1 cellular context compared by ENCODE assay signal in the genomic region with DNA sequence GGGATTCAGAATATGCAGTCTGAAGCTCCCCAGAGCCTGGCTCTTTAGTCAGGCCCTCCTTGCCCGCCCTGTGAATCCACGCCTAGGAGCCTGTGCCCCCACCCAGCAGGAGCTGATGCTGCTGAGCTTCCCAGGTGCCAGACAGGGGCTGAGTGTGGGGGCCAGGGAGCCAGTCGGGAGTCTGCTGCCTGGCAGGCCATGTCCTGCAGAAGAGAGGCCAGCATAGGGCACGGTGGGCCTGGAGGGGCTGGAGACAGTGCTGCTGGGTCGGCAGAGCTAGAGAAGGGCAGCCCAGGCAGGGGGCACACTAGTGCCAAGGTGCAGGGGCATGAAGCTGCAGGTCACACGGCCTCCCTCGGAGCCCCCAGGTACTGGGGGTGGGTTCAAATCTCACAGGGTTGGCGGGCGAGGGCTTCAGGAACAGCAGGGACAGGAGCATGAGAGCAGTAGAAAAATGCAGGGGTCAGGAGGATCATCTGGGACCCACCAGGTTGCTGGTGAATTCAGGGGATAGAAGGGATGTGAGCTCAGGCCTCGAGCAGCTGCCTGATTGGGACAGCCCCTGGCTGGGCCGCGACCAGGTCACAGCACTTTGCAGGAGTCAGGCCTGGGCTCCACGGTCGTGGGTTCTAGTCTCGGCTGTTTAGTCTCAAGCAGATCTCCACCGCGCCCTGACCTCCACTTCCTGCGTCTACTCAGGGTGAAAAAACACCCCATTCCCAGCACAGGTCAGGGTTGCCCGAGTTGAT.
TF ChIP-seq lines count a peak whose summit lies in the region.

No MANE protein-coding gene starts in this region.

TF ChIP-seq in K562, 482 proteins besides CTCF, POLR2A, EP300 and RAD21:
- TF ChIP-seq, protein P1, sequence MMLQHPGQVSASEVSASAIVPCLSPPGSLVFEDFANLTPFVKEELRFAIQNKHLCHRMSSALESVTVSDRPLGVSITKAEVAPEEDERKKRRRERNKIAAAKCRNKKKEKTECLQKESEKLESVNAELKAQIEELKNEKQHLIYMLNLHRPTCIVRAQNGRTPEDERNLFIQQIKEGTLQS (IDR thresholded peaks at IDR 0.05) = no peak
- TF ChIP-seq, protein P1 (CRISPR knock-in tag; conservative IDR thresholded peaks at IDR 0.05) = 0 out of 2 replicates have a peak, but pooled peaks have one; percentile 42
- TF ChIP-seq, protein P2, sequence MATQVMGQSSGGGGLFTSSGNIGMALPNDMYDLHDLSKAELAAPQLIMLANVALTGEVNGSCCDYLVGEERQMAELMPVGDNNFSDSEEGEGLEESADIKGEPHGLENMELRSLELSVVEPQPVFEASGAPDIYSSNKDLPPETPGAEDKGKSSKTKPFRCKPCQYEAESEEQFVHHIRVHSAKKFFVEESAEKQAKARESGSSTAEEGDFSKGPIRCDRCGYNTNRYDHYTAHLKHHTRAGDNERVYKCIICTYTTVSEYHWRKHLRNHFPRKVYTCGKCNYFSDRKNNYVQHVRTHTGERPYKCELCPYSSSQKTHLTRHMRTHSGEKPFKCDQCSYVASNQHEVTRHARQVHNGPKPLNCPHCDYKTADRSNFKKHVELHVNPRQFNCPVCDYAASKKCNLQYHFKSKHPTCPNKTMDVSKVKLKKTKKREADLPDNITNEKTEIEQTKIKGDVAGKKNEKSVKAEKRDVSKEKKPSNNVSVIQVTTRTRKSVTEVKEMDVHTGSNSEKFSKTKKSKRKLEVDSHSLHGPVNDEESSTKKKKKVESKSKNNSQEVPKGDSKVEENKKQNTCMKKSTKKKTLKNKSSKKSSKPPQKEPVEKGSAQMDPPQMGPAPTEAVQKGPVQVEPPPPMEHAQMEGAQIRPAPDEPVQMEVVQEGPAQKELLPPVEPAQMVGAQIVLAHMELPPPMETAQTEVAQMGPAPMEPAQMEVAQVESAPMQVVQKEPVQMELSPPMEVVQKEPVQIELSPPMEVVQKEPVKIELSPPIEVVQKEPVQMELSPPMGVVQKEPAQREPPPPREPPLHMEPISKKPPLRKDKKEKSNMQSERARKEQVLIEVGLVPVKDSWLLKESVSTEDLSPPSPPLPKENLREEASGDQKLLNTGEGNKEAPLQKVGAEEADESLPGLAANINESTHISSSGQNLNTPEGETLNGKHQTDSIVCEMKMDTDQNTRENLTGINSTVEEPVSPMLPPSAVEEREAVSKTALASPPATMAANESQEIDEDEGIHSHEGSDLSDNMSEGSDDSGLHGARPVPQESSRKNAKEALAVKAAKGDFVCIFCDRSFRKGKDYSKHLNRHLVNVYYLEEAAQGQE (CRISPR knock-in tag; IDR thresholded peaks at IDR 0.05; ENCODE audit: low read depth) = no peak
- TF ChIP-seq FOXP1 (CRISPR knock-in tag; IDR thresholded peaks at IDR 0.05) = no peak
- TF ChIP-seq ZNF146 (CRISPR knock-in tag; IDR thresholded peaks at IDR 0.05; ENCODE audit: unreplicated experiment) = no peak
- TF ChIP-seq ELF4 (CRISPR knock-in tag; IDR thresholded peaks at IDR 0.05) = no peak
- TF ChIP-seq, protein P3, sequence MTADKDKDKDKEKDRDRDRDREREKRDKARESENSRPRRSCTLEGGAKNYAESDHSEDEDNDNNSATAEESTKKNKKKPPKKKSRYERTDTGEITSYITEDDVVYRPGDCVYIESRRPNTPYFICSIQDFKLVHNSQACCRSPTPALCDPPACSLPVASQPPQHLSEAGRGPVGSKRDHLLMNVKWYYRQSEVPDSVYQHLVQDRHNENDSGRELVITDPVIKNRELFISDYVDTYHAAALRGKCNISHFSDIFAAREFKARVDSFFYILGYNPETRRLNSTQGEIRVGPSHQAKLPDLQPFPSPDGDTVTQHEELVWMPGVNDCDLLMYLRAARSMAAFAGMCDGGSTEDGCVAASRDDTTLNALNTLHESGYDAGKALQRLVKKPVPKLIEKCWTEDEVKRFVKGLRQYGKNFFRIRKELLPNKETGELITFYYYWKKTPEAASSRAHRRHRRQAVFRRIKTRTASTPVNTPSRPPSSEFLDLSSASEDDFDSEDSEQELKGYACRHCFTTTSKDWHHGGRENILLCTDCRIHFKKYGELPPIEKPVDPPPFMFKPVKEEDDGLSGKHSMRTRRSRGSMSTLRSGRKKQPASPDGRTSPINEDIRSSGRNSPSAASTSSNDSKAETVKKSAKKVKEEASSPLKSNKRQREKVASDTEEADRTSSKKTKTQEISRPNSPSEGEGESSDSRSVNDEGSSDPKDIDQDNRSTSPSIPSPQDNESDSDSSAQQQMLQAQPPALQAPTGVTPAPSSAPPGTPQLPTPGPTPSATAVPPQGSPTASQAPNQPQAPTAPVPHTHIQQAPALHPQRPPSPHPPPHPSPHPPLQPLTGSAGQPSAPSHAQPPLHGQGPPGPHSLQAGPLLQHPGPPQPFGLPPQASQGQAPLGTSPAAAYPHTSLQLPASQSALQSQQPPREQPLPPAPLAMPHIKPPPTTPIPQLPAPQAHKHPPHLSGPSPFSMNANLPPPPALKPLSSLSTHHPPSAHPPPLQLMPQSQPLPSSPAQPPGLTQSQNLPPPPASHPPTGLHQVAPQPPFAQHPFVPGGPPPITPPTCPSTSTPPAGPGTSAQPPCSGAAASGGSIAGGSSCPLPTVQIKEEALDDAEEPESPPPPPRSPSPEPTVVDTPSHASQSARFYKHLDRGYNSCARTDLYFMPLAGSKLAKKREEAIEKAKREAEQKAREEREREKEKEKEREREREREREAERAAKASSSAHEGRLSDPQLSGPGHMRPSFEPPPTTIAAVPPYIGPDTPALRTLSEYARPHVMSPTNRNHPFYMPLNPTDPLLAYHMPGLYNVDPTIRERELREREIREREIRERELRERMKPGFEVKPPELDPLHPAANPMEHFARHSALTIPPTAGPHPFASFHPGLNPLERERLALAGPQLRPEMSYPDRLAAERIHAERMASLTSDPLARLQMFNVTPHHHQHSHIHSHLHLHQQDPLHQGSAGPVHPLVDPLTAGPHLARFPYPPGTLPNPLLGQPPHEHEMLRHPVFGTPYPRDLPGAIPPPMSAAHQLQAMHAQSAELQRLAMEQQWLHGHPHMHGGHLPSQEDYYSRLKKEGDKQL (CRISPR knock-in tag; IDR thresholded peaks at IDR 0.05; ENCODE audit: borderline replicate concordance) = no peak
- TF ChIP-seq ZNF239 (CRISPR knock-in tag; IDR thresholded peaks at IDR 0.05) = no peak
- no peak for TF ChIP-seq MYC (IDR thresholded peaks at IDR 0.05; ENCODE audit: low read depth, low read length)
- 0 out of 2 replicates have a peak, but pooled peaks have one; percentile 12 for TF ChIP-seq MYC (CRISPR knock-in tag; IDR thresholded peaks at IDR 0.05; ENCODE audit: borderline replicate concordance, low read depth)
- TF ChIP-seq, protein P4, sequence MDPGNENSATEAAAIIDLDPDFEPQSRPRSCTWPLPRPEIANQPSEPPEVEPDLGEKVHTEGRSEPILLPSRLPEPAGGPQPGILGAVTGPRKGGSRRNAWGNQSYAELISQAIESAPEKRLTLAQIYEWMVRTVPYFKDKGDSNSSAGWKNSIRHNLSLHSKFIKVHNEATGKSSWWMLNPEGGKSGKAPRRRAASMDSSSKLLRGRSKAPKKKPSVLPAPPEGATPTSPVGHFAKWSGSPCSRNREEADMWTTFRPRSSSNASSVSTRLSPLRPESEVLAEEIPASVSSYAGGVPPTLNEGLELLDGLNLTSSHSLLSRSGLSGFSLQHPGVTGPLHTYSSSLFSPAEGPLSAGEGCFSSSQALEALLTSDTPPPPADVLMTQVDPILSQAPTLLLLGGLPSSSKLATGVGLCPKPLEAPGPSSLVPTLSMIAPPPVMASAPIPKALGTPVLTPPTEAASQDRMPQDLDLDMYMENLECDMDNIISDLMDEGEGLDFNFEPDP (CRISPR knock-in tag; IDR thresholded peaks at IDR 0.05) = no peak
- TF ChIP-seq NCOA2 (IDR thresholded peaks at IDR 0.05; ENCODE audit: partially characterized antibody in 2 of 2) = no peak
- peak; percentile 21; the same call in 1 of the 2 replicates for TF ChIP-seq HIVEP1 (CRISPR knock-in tag; IDR thresholded peaks at IDR 0.05)
- no peak for TF ChIP-seq MEF2D (tag; conservative IDR thresholded peaks at IDR 0.05; ENCODE audit: low read depth)
- TF ChIP-seq PHF21A (IDR thresholded peaks at IDR 0.05; ENCODE audit: borderline replicate concordance, low read depth) = no peak
- TF ChIP-seq, protein P5, sequence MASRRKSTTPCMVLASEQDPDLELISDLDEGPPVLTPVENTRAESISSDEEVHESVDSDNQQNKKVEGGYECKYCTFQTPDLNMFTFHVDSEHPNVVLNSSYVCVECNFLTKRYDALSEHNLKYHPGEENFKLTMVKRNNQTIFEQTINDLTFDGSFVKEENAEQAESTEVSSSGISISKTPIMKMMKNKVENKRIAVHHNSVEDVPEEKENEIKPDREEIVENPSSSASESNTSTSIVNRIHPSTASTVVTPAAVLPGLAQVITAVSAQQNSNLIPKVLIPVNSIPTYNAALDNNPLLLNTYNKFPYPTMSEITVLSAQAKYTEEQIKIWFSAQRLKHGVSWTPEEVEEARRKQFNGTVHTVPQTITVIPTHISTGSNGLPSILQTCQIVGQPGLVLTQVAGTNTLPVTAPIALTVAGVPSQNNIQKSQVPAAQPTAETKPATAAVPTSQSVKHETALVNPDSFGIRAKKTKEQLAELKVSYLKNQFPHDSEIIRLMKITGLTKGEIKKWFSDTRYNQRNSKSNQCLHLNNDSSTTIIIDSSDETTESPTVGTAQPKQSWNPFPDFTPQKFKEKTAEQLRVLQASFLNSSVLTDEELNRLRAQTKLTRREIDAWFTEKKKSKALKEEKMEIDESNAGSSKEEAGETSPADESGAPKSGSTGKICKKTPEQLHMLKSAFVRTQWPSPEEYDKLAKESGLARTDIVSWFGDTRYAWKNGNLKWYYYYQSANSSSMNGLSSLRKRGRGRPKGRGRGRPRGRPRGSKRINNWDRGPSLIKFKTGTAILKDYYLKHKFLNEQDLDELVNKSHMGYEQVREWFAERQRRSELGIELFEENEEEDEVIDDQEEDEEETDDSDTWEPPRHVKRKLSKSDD (conservative IDR thresholded peaks at IDR 0.05; ENCODE audit: low read length) = no peak
- 0 out of 2 replicates have a peak, but pooled peaks have one; percentile 5 for TF ChIP-seq POLR2G (IDR thresholded peaks at IDR 0.05; ENCODE audit: low read depth, low read length)
- no peak for TF ChIP-seq TRIM28 (IDR thresholded peaks at IDR 0.05)
- no peak for TF ChIP-seq CCAR2 (IDR thresholded peaks at IDR 0.05; ENCODE audit: low read depth, low read length)
